26 cellular contexts compared by ENCODE assay signal in the genomic region with DNA sequence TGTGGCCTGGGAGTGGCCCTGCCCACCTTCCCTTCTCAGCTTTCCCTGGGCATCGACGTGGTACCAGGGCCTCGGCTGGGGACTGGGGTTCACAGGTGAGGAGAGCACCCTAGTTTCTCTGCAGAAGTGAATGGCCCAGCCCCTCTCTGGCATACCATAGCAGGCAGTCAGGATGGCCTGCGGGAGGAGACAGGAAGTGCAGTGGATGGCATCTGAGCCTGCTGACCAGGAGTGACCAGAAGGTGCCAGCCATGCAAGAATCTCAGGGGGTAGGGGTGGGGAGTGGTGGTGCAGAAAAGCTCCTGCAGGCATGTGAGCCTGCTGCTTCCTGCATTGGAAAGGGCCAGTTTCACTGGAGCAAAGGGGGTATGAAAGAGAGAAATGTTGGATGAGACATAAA.
"Had no signal": no experiment of that assay in that cellular context is flagged by ENCODE, and none has a peak within 500 bp of the region (broad histone marks: within the 10 kb centered on the region; RNA-seq: fewer than 3 reads in every experiment).

No MANE protein-coding gene starts in this region.

- H3K36me3 Mint-ChIP-seq: immature natural killer cell; stimulated activated effector memory CD8-positive, alpha-beta T cell treated with anti-CD3 and anti-CD28 coated beads, Interleukin-12 subunit alpha, Interleukin-12 subunit beta, amount 100 ng/mL, for 72 hours had no signal

- H3K9me3 Mint-ChIP-seq: activated CD4-positive, alpha-beta memory T cell treated with anti-CD3 and anti-CD28 coated beads, Interleukin-2, amount 10 ng/mL, durations not matched to agents 7 days and 5 days; activated CD4-positive, alpha-beta T cell treated with anti-CD3 and anti-CD28 coated beads, Interleukin-2, amount 10 ng/mL, durations not matched to agents 7 days and 5 days; activated T-cell treated with anti-CD3 and anti-CD28 coated beads, Interleukin-2, amount 50 U/mL, for 24 hours; effector memory CD8-positive, alpha-beta T cell; immature natural killer cell; stimulated activated effector memory CD8-positive, alpha-beta T cell treated with anti-CD3 and anti-CD28 coated beads, Interleukin-12 subunit alpha, Interleukin-12 subunit beta, amount 100 ng/mL, for 72 hours; stimulated activated naive CD8-positive, alpha-beta T cell treated with anti-CD3 and anti-CD28 coated beads, Interleukin-15, amount 100 ng/mL, for 72 hours had no signal

- H3K4me1 Mint-ChIP-seq: immature natural killer cell had no signal

- H3K27ac ChIP-seq: cardiac muscle cell, WERI-Rb-1 had no signal

- H3K36me3 ChIP-seq: cardiac muscle cell, gastrocnemius medialis, tibial nerve, WERI-Rb-1 had no signal

- H3K27me3 ChIP-seq: cardiac muscle cell, gastrocnemius medialis, tibial nerve had no signal

- H3K4me3 ChIP-seq: cardiac muscle cell, gastrocnemius medialis, skin epidermis, tibial nerve had no signal

- H3K4me3 Mint-ChIP-seq: activated CD4-positive, alpha-beta memory T cell treated with anti-CD3 and anti-CD28 coated beads, Interleukin-2, amount 10 ng/mL, durations not matched to agents 7 days and 5 days; activated CD4-positive, alpha-beta T cell treated with anti-CD3 and anti-CD28 coated beads, Interleukin-2, amount 10 ng/mL, durations not matched to agents 7 days and 5 days; activated T-cell treated with anti-CD3 and anti-CD28 coated beads, Interleukin-2, amount 50 U/mL, for 24 hours; effector memory CD8-positive, alpha-beta T cell; immature natural killer cell; nephron; stimulated activated effector memory CD8-positive, alpha-beta T cell treated with anti-CD3 and anti-CD28 coated beads, Interleukin-12 subunit alpha, Interleukin-12 subunit beta, amount 100 ng/mL, for 72 hours; stimulated activated naive CD8-positive, alpha-beta T cell treated with anti-CD3 and anti-CD28 coated beads, Interleukin-15, amount 100 ng/mL, for 72 hours; T-helper 17 cell had no signal

- H3K27me3 Mint-ChIP-seq: activated CD4-positive, alpha-beta memory T cell treated with anti-CD3 and anti-CD28 coated beads, Interleukin-2, amount 10 ng/mL, durations not matched to agents 7 days and 5 days had no signal

- H3K9me3 ChIP-seq: gastrocnemius medialis, tibial nerve had no signal

- DNase-seq: activated CD4-positive, alpha-beta memory T cell treated with anti-CD3 and anti-CD28 coated beads, Interleukin-2, amount 10 ng/mL, durations not matched to agents 7 days and 5 days; activated CD4-positive, alpha-beta T cell treated with anti-CD3 and anti-CD28 coated beads, Interleukin-2, amount 10 ng/mL, durations not matched to agents 7 days and 5 days; activated CD8-positive, alpha-beta memory T cell treated with anti-CD3 and anti-CD28 coated beads, Interleukin-2, amount 50 U/mL, for 48 hours; activated gamma-delta T cell; activated naive CD4-positive, alpha-beta T cell treated with anti-CD3 and anti-CD28 coated beads, Interleukin-2, amount 50 U/mL, for 16 hours; activated T-cell treated with anti-CD3 and anti-CD28 coated beads, Interleukin-2, amount 50 U/mL, for 24 hours; amygdala; cortex of kidney; effector memory CD8-positive, alpha-beta T cell; erythroblast; gastrocnemius medialis; glutamatergic neuron; hypothalamus; immature natural killer cell; mammary epithelial cell; stimulated activated CD4-positive, alpha-beta T cell treated with anti-CD3 and anti-CD28 coated beads, Interleukin-12 subunit alpha, Interleukin-12 subunit beta, amount 100 ng/mL, for 4 hours; stimulated activated CD4-positive, alpha-beta T cell treated with anti-CD3 and anti-CD28 coated beads, Interleukin-4, amount 100 ng/mL, for 1 hour; stimulated activated naive CD8-positive, alpha-beta T cell treated with anti-CD3 and anti-CD28 coated beads, Interleukin-15, amount 100 ng/mL, for 72 hours; T-helper 17 cell; T1000; WERI-Rb-1 had no signal

- H3K27ac Mint-ChIP-seq: activated CD4-positive, alpha-beta memory T cell treated with anti-CD3 and anti-CD28 coated beads, Interleukin-2, amount 10 ng/mL, durations not matched to agents 7 days and 5 days; activated CD4-positive, alpha-beta T cell treated with anti-CD3 and anti-CD28 coated beads, Interleukin-2, amount 10 ng/mL, durations not matched to agents 7 days and 5 days; activated T-cell treated with anti-CD3 and anti-CD28 coated beads, Interleukin-2, amount 50 U/mL, for 24 hours; effector memory CD8-positive, alpha-beta T cell; immature natural killer cell; stimulated activated effector memory CD8-positive, alpha-beta T cell treated with anti-CD3 and anti-CD28 coated beads, Interleukin-12 subunit alpha, Interleukin-12 subunit beta, amount 100 ng/mL, for 72 hours; stimulated activated naive CD8-positive, alpha-beta T cell treated with anti-CD3 and anti-CD28 coated beads, Interleukin-15, amount 100 ng/mL, for 72 hours; T-helper 17 cell had no signal
